10 cellular contexts compared by ENCODE assay signal in the genomic region with DNA sequence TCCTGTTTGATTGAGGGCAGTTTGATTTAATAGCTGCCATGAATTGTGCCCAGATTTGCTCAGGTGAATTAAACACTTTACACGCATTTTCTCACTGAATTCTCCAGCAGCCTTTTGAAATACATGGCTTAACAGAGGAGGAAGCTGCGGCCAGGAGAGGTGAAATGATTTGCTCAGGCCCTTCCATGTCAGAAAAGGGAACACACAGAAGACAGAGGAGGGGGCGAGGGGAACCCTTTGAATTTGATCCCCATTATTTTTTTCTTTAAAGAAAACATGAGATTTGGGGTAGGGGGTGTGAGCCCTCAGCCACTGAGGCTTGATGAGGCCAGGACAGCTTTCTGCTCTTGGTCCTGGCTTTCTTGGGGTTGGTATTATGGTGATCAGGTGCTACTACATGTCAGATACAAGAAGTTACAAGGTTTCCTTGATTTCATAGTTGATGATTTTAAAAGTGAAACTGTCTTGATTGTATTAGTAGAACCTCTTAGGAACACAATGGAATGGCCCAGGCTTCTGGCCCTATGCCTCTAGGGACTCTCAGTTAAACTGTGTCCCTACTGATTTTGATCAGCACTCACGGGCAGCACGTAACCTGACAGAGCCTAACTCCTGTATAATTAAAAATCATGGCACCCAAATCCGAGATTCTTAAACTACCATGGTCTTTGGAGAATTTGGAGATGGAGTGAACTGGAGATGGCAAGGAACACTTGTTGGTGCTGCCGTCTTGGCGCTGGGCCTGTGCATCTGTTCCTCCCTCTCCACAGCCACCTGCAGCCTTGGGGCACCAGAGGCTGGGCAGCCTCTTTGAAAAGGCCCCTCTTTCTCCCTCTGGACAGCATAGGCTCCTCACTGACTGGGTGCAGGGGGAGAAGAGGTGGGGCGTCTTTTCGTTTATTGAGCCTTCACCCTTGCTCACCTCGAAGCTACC.
DNase-seq lines count a peak whose midpoint lies in the region; ATAC-seq, FAIRE-seq and TF ChIP-seq lines count a peak whose summit lies in the region.
"Had no signal": no experiment of that assay in that cellular context is flagged by ENCODE, and none has a peak within 500 bp of the region (broad histone marks: within the 10 kb centered on the region; RNA-seq: fewer than 3 reads in every experiment).

No MANE protein-coding gene starts in this region.

- H3K9me3 Mint-ChIP-seq in CD14-positive monocyte (peaks cover 7 to 16% (median 11%) of the 10 kb centered on the region in 7 donors), glutamatergic neuron (ENCODE audit: unreplicated experiment) (peaks cover 18% of the 10 kb centered on the region)

- intact Hi-C loops in CD14-positive monocyte (cut with micrococcal nuclease), result loop anchor here in 1 of 2 donors (10.0 kb wide), 1 partner anchor 96 kb away; no protein-coding TSS in a partner anchor

- FAIRE-seq in D721Med (lab: Jason Lieb, UNC), result no peak
- FAIRE-seq: TTC549 had no signal

- TF ChIP-seq CTCF in CD14-positive monocyte (IDR thresholded peaks at IDR 0.05) (no peak), glutamatergic neuron (IDR thresholded peaks at IDR 0.05; ENCODE audit: partially characterized antibody, unreplicated experiment) (no peak), D721Med (IDR thresholded peaks at IDR 0.05; ENCODE audit: insufficient read depth, missing control alignments) (no peak)

- H3K4me1 Mint-ChIP-seq in CD14-positive monocyte (peaks cover 28% of the 10 kb centered on the region), glutamatergic neuron (ENCODE audit: low read depth, unreplicated experiment) (peaks cover 50% of the 10 kb centered on the region)

- ATAC-seq in GM19463 (IDR thresholded peaks at IDR 0.05; ENCODE audit: unreplicated experiment) (peak; percentile 61), HG03469 (IDR thresholded peaks at IDR 0.05; ENCODE audit: unreplicated experiment) (peak; percentile 53)

- H3K27ac Mint-ChIP-seq in CD14-positive monocyte, result peak overlapping the region; percentile 27 to 87 (median 61)
- H3K27ac Mint-ChIP-seq in glutamatergic neuron (ENCODE audit: unreplicated experiment), result peak overlapping the region; percentile 97

- H3K4me3 Mint-ChIP-seq in CD14-positive monocyte, result peak overlapping the region; percentile 34 to 51
- peak overlapping the region; percentile 78 for H3K4me3 Mint-ChIP-seq in glutamatergic neuron (ENCODE audit: unreplicated experiment)
- H3K4me3 Mint-ChIP-seq: natural killer cell had no signal

- DNase-seq in CD14-positive monocyte (ENCODE audit: low spot score) (no peak), glutamatergic neuron (no peak), D721Med (ENCODE audit: insufficient read length, low spot score) (no peak), NCI-H2081 (lab: John Stamatoyannopoulos, UW) (no peak), hypothalamus (lab: John Stamatoyannopoulos, UW) (no peak), dedifferentiated amniotic fluid mesenchymal stem cell (ENCODE audit: extremely low spot score) (no peak)
- DNase-seq: natural killer cell had no signal

- H3K36me3 Mint-ChIP-seq in CD14-positive monocyte (peaks cover 2 to 7% of the 10 kb centered on the region in 2 donors), glutamatergic neuron (ENCODE audit: unreplicated experiment) (no peaks in the 10 kb centered on the region)
- H3K36me3 Mint-ChIP-seq: natural killer cell had no signal

- H3K27me3 Mint-ChIP-seq in CD14-positive monocyte (ENCODE audit: low read depth in 3 of 3), result no peaks in the 10 kb centered on the region
- H3K27me3 Mint-ChIP-seq in glutamatergic neuron (ENCODE audit: unreplicated experiment), result peaks cover 9% of the 10 kb centered on the region
